In the genomic region with DNA sequence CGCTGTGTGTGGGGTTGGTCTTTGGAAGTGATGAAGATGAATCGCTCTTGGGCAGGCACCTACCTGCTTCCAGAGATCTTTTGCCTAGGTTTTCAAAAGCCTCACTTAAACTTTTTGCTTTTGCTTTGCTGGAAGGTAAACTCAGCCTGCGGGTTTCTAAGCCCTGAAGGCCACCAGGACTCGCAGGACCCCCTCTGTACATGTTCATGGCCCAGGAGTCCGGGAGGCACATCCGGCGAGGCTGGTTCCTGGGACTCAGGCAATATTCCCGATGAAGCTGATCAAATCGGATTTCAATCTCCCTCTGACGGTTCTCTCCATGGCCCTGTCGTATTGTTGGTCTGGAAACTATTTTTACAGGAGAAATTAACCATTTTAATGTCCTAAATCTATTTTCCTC, we compare ENCODE assay signal across 17 cellular contexts. TPM values are rescaled to one million over a fixed set of nuclear protein-coding genes. Genes with fewer than 3 reads are reported as not detected.
DNase-seq lines count a peak whose midpoint lies in the region; ATAC-seq, FAIRE-seq and TF ChIP-seq lines count a peak whose summit lies in the region.
"Had no signal": no experiment of that assay in that cellular context is flagged by ENCODE, and none has a peak within 500 bp of the region (broad histone marks: within the 10 kb centered on the region; RNA-seq: fewer than 3 reads in every experiment).

No MANE protein-coding gene starts in this region.

- H3K9ac ChIP-seq in DND-41 (ENCODE audit: low read depth, low read length) = no peak overlapping the region
- H3K9ac ChIP-seq in K562 (ENCODE audit: insufficient read depth in 1 of 2, low read depth in 2 of 2, low read length in 2 of 2) = no peak overlapping the region
- H3K9ac ChIP-seq in neuronal stem cell (ENCODE audit: low read depth, low read length, poor library complexity) = no peak overlapping the region

- TF ChIP-seq CTCF in DND-41 (IDR thresholded peaks at IDR 0.05; ENCODE audit: borderline replicate concordance, extremely low read depth, low read length, poor library complexity, severe bottlenecking) (no peak), K562 (IDR thresholded peaks at IDR 0.05 in 2 of 3, conservative IDR thresholded peaks at IDR 0.05 in 1 of 3; ENCODE audit: insufficient read depth in 2 of 3, low read depth in 1 of 3, low read length in 3 of 3) (no peak), stomach (IDR thresholded peaks at IDR 0.05) (no peak), psoas muscle (IDR thresholded peaks at IDR 0.05) (no peak)

- FAIRE-seq in K562 (lab: Jason Lieb, UNC) = no peak

- H4K20me1 ChIP-seq in DND-41 (ENCODE audit: insufficient read depth, low read length) = peaks cover 72% of the 10 kb centered on the region
- H4K20me1 ChIP-seq in K562 (replicated peaks; ENCODE audit: control insufficient read depth, insufficient read depth, low read length) = peaks cover 26% of the 10 kb centered on the region

- H3K36me3 Mint-ChIP-seq in activated naive CD4-positive, alpha-beta T cell treated with anti-CD3 and anti-CD28 coated beads, Interleukin-2, amount 50 U/mL, for 24 hours = no peaks in the 10 kb centered on the region
- peaks cover 83 to 90% of the 10 kb centered on the region in 2 donors for H3K36me3 Mint-ChIP-seq in activated naive CD4-positive, alpha-beta T cell treated with anti-CD3 and anti-CD28 coated beads, Interleukin-2, amount 50 U/mL, for 72 hours
- H3K36me3 Mint-ChIP-seq: CD8-positive, alpha-beta T cell had no signal

- H2BK120ac ChIP-seq in neuronal stem cell (ENCODE audit: low read depth, low read length) = no peak overlapping the region

- peaks cover 99% of the 10 kb centered on the region for H3K36me3 ChIP-seq in DND-41 (ENCODE audit: insufficient read depth, low read length)
- peaks cover 96% of the 10 kb centered on the region; the same call in 2 of the 3 replicates for H3K36me3 ChIP-seq in K562 (ENCODE audit: control insufficient read depth, insufficient read depth, low read length)
- peaks cover 0 to 49% (median 0%) of the 10 kb centered on the region in 4 donors for H3K36me3 ChIP-seq in stomach
- peaks cover 73 to 98% of the 10 kb centered on the region in 2 donors for H3K36me3 ChIP-seq in neuronal stem cell (replicated peaks in 1 of 2; ENCODE audit: control insufficient read depth in 2 of 2, insufficient read depth in 2 of 2, low read length in 2 of 2)
- no peaks in the 10 kb centered on the region for H3K36me3 ChIP-seq in psoas muscle (ENCODE audit: insufficient read depth in 1 of 2, low read depth in 1 of 2)

- CTCF ChIA-PET in K562 (lab: Yijun Ruan, JAX; ENCODE audit: low intra/inter-chr PET ratio) = no interaction called here

- H3K4me1 ChIP-seq in DND-41 (ENCODE audit: insufficient read depth, low read length) = peaks cover 52% of the 10 kb centered on the region
- H3K4me1 ChIP-seq in K562 (replicated peaks in 1 of 2; ENCODE audit: control insufficient read depth in 2 of 2, insufficient read depth in 2 of 2, low read length in 2 of 2) = peaks cover 0 to 5% of the 10 kb centered on the region in 2 experiments; a peak in 1 of 5 replicates
- H3K4me1 ChIP-seq in stomach = no peaks in the 10 kb centered on the region
- peaks cover 0 to 3% of the 10 kb centered on the region in 2 donors for H3K4me1 ChIP-seq in neuronal stem cell (ENCODE audit: control insufficient read depth in 2 of 2, insufficient read depth in 1 of 2, low read depth in 1 of 2, low read length in 2 of 2)
- no peaks in the 10 kb centered on the region for H3K4me1 ChIP-seq in psoas muscle

- no peak for DNase-seq in activated naive CD4-positive, alpha-beta T cell treated with anti-CD3 and anti-CD28 coated beads, Interleukin-2, amount 50 U/mL, for 72 hours (ENCODE audit: low spot score in 2 of 2)
- DNase-seq in DND-41 (no peak), K562 (ENCODE audit: extremely low read depth in 1 of 4, low spot score in 3 of 4) (no peak), stomach (peak; percentile 19), neuronal stem cell (ENCODE audit: low spot score) (no peak), psoas muscle (no peak)
- DNase-seq: CD8-positive, alpha-beta T cell; GOT3; Kasumi-1; MV-4-11; NCI-H1417 treated with DMSO at 0.1 percent for 48 hours; NCI-H2029; NCI-H2171 treated with DMSO at 0.1 percent for 48 hours; NCI-H510A treated with DMSO at 0.1 percent for 48 hours had no signal

- peaks cover 3% of the 10 kb centered on the region for H3K9me1 ChIP-seq in K562 (ENCODE audit: control insufficient read depth, insufficient read depth, low read length)

- H3K79me2 ChIP-seq in DND-41 (ENCODE audit: insufficient read depth, low read length) (peaks cover 91% of the 10 kb centered on the region), K562 (ENCODE audit: control insufficient read depth, insufficient read depth, low read length) (peaks cover 73% of the 10 kb centered on the region)

- in situ Hi-C loops in K562 (cut with MboI) = no loop called here

- no peak overlapping the region for H4K8ac ChIP-seq in neuronal stem cell (ENCODE audit: low read depth, low read length)

- H3K27me3 ChIP-seq in DND-41 (ENCODE audit: insufficient read depth, low read length, poor library complexity) (no peaks in the 10 kb centered on the region), K562 (ENCODE audit: control insufficient read depth in 2 of 2, insufficient read depth in 2 of 2, low read length in 2 of 2) (no peaks in the 10 kb centered on the region), stomach (no peaks in the 10 kb centered on the region), neuronal stem cell (ENCODE audit: control insufficient read depth in 3 of 3, insufficient read depth in 3 of 3, low read depth in 1 of 3, low read length in 3 of 3) (no peaks in the 10 kb centered on the region), psoas muscle (ENCODE audit: insufficient read depth in 3 of 3, low read length in 2 of 3) (no peaks in the 10 kb centered on the region)
- H3K27me3 ChIP-seq: SJSA1 had no signal

- no peak overlapping the region for H3K4ac ChIP-seq in neuronal stem cell (ENCODE audit: low read length)

- peaks cover 14% of the 10 kb centered on the region for H3K79me1 ChIP-seq in neuronal stem cell (ENCODE audit: low read depth, low read length)

- no peak overlapping the region for H2AFZ ChIP-seq in DND-41 (ENCODE audit: low read depth, low read length)
- H2AFZ ChIP-seq in K562 (ENCODE audit: low read depth, low read length) = no peak overlapping the region
- H2AFZ ChIP-seq in neuronal stem cell (ENCODE audit: low read length) = no peak overlapping the region

- BruUV-seq in K562 (replicated peaks; lab: Mats Ljungman, UMichigan) = TSS peak; percentile 14

- intact Hi-C loops in K562 (cut with micrococcal nuclease) = no loop called here
- intact Hi-C loops in stomach (cut with DNase I; ENCODE audit: low total_unique reads) = no loop called here
- intact Hi-C loops in psoas muscle (cut with DNase I) = no loop called here

- H2BK12ac ChIP-seq in neuronal stem cell (ENCODE audit: low read length) = no peak overlapping the region

- no peak for TF ChIP-seq EP300 in K562 (IDR thresholded peaks at IDR 0.05; ENCODE audit: low read length)
- TF ChIP-seq EP300 in stomach (IDR thresholded peaks at IDR 0.05) = no peak

- POLR2A ChIA-PET in K562 (lab: Yijun Ruan, JAX) = interaction anchor here (1.4 kb wide), 1 partner anchor 10 kb away, joined by 7 read pairs; no protein-coding TSS in a partner anchor

- no peak overlapping the region for H3K27ac ChIP-seq in DND-41 (ENCODE audit: low read length)
- no peak overlapping the region for H3K27ac ChIP-seq in K562 (ENCODE audit: extremely low read depth, low read depth, low read length)
- no peak overlapping the region for H3K27ac ChIP-seq in stomach
- H3K27ac ChIP-seq in neuronal stem cell (replicated peaks; ENCODE audit: low read length) = no peak overlapping the region
- no peak overlapping the region for H3K27ac ChIP-seq in psoas muscle
- H3K27ac ChIP-seq: SJSA1 had no signal

- TF ChIP-seq POLR2A in K562 (conservative IDR thresholded peaks at IDR 0.05) (no peak), stomach (IDR thresholded peaks at IDR 0.05) (no peak)

- H3K4me3 Mint-ChIP-seq in activated naive CD4-positive, alpha-beta T cell treated with anti-CD3 and anti-CD28 coated beads, Interleukin-2, amount 50 U/mL, for 24 hours = no peak overlapping the region
- H3K4me3 Mint-ChIP-seq: B cell; CD8-positive, alpha-beta T cell had no signal

- H3K18ac ChIP-seq in neuronal stem cell (ENCODE audit: low read length) = no peak overlapping the region

- H3K9me3 Mint-ChIP-seq in activated naive CD4-positive, alpha-beta T cell treated with anti-CD3 and anti-CD28 coated beads, Interleukin-2, amount 50 U/mL, for 24 hours = no peaks in the 10 kb centered on the region
- no peaks in the 10 kb centered on the region for H3K9me3 Mint-ChIP-seq in activated naive CD4-positive, alpha-beta T cell treated with anti-CD3 and anti-CD28 coated beads, Interleukin-2, amount 50 U/mL, for 72 hours
- H3K9me3 Mint-ChIP-seq: CD8-positive, alpha-beta T cell had no signal

- no peak overlapping the region for H3K23ac ChIP-seq in neuronal stem cell (ENCODE audit: low read depth, low read length, poor library complexity)

- H3K9me3 ChIP-seq in DND-41 (ENCODE audit: insufficient read depth, low read length, severe bottlenecking) (no peaks in the 10 kb centered on the region), K562 (replicated peaks; ENCODE audit: control insufficient read depth, insufficient read depth, low read depth, low read length) (no peaks in the 10 kb centered on the region), stomach (no peaks in the 10 kb centered on the region), neuronal stem cell (replicated peaks in 1 of 2; ENCODE audit: control insufficient read depth in 2 of 2, insufficient read depth in 1 of 2, low read depth in 1 of 2, low read length in 2 of 2) (peaks cover 0 to 2% of the 10 kb centered on the region in 2 donors), psoas muscle (no peaks in the 10 kb centered on the region)
- H3K9me3 ChIP-seq: SJSA1 had no signal

- no peak overlapping the region for H3K14ac ChIP-seq in neuronal stem cell (ENCODE audit: low read length)

- no peak for TF ChIP-seq RAD21 in K562 (CRISPR knock-in tag; conservative IDR thresholded peaks at IDR 0.05 in 1 of 2, IDR thresholded peaks at IDR 0.05 in 1 of 2)

- H3K4me3 ChIP-seq in DND-41 (ENCODE audit: low read depth in 1 of 2, low read length in 2 of 2) (no peak overlapping the region), K562 (no peak overlapping the region), stomach (no peak overlapping the region), neuronal stem cell (ENCODE audit: low read length in 2 of 2) (no peak overlapping the region), psoas muscle (no peak overlapping the region)
- H3K4me3 ChIP-seq: SJSA1 had no signal

- H3K27me3 Mint-ChIP-seq in activated naive CD4-positive, alpha-beta T cell treated with anti-CD3 and anti-CD28 coated beads, Interleukin-2, amount 50 U/mL, for 24 hours = no peaks in the 10 kb centered on the region
- H3K27me3 Mint-ChIP-seq: B cell had no signal

- H2AK5ac ChIP-seq in neuronal stem cell (ENCODE audit: low read depth, low read length) = no peak overlapping the region

- no peak overlapping the region for H2BK5ac ChIP-seq in neuronal stem cell (ENCODE audit: low read length)

- ATAC-seq in activated naive CD4-positive, alpha-beta T cell treated with anti-CD3 and anti-CD28 coated beads, Interleukin-2, amount 50 U/mL, for 72 hours = no peak
- ATAC-seq in DND-41 (ENCODE audit: insufficient read depth, low read depth) = no peak
- no peak for ATAC-seq in K562
- no peak for ATAC-seq in psoas muscle
- ATAC-seq: CD8-positive, alpha-beta T cell had no signal

- WGBS in K562 (ENCODE audit: insufficient coverage, low coverage, missing lambda C conversion rate) = 98% methylated on average over 7 of the region's 11 CpGs
- 90 to 97% (median 97%) methylated on average over 11 of the region's 11 CpGs for WGBS in stomach, 5 donors
- WGBS in neuronal stem cell (ENCODE audit: extremely low coverage in 2 of 2, insufficient read length in 2 of 2, insufficient replicate concordance in 1 of 2), 2 donors = no CpG with 5 or more reads among the region's 11 CpGs
- 96% methylated on average over 11 of the region's 11 CpGs for WGBS in psoas muscle, 3 donors

- peak overlapping the region; percentile 67 for H3K27ac Mint-ChIP-seq in activated naive CD4-positive, alpha-beta T cell treated with anti-CD3 and anti-CD28 coated beads, Interleukin-2, amount 50 U/mL, for 24 hours
- H3K27ac Mint-ChIP-seq in activated naive CD4-positive, alpha-beta T cell treated with anti-CD3 and anti-CD28 coated beads, Interleukin-2, amount 50 U/mL, for 72 hours = no peak overlapping the region
- H3K27ac Mint-ChIP-seq: B cell; CD8-positive, alpha-beta T cell had no signal

- H4K91ac ChIP-seq in neuronal stem cell (ENCODE audit: low read depth, low read length, poor library complexity) = no peak overlapping the region

- no peaks in the 10 kb centered on the region for H3K4me1 Mint-ChIP-seq in activated naive CD4-positive, alpha-beta T cell treated with anti-CD3 and anti-CD28 coated beads, Interleukin-2, amount 50 U/mL, for 24 hours

- no peak overlapping the region for H2BK15ac ChIP-seq in neuronal stem cell (ENCODE audit: low read length)

- H3K4me2 ChIP-seq in DND-41 (ENCODE audit: insufficient read depth, low read length) = peak overlapping the region; percentile 48; the same call in 1 of the 2 replicates
- no peak overlapping the region for H3K4me2 ChIP-seq in K562 (ENCODE audit: insufficient read depth, low read length)
- no peak overlapping the region for H3K4me2 ChIP-seq in neuronal stem cell (ENCODE audit: insufficient read depth, low read length, poor library complexity, severe bottlenecking)

RNA-seq across cellular contexts. Expression of a gene that starts 13.2 kb away (rescaled TPM):
- 100 to 1,000 TPM in 1 of 2 donors, 10 to 100 TPM in 1; 77.3 to 195 TPM for total RNA-seq in activated naive CD4-positive, alpha-beta T cell treated with anti-CD3 and anti-CD28 coated beads, Interleukin-2, amount 50 U/mL, for 72 hours
- 96.3 and 133 TPM in 2 replicates for total RNA-seq in K562 (2011; cell fraction: chromatin; rRNA removed; ENCODE audit: low replicate concordance)
- total RNA-seq in K562 (2011; cell fraction: nucleolus; rRNA removed) = 51.0 and 52.1 TPM in 2 replicates
- total RNA-seq in K562 (2011; cell fraction: nucleoplasm; rRNA removed) = 61.4 and 63.7 TPM in 2 replicates
- total RNA-seq in K562 (2014; rRNA removed) = 24.2 and 24.5 TPM in 2 replicates
- 27.8 and 32.5 TPM in 2 replicates for total RNA-seq in K562 (2014; rRNA removed; fragmentation: Illumina TruSeq; extraction: Trizol)
- 27.2 and 28.3 TPM in 2 replicates for total RNA-seq in K562 (2015; rRNA removed; fragmentation: Illumina TruSeq; extraction: Trizol)
- 43.6 and 46.4 TPM in 2 replicates for total RNA-seq in K562 (2021)
- 102 and 106 TPM in 2 replicates for polyA plus RNA-seq in K562 (2011; rRNA removed)
- polyA plus RNA-seq in K562 (2011; cell fraction: cytosol; rRNA removed) = 51.5 and 65.3 TPM in 2 replicates
- 192 and 256 TPM in 2 replicates for polyA plus RNA-seq in K562 (2011; cell fraction: nucleus; rRNA removed)
- polyA plus RNA-seq in K562 (2012) = 29.1 and 33.7 TPM in 2 replicates
- 40.1 and 43.5 TPM in 2 replicates for polyA plus RNA-seq in K562 (2014; fragmentation: Illumina TruSeq; extraction: Trizol)
- polyA plus RNA-seq in K562 (2014; fragmentation: Nextera tagmentation; extraction: Ambion mirVana) = 10 to 100 TPM; 13.8 to 19.1 TPM
- polyA plus RNA-seq in K562 (2014; rRNA removed) = 42.1 and 43.1 TPM in 2 replicates
- polyA minus RNA-seq in K562 (2011; rRNA and poly(A)+ RNA removed) = 79.6 and 109 TPM in 2 replicates
- polyA minus RNA-seq in K562 (2011; cell fraction: cytosol; rRNA and poly(A)+ RNA removed) = 42.3 and 61.7 TPM in 2 replicates
- polyA minus RNA-seq in K562 (2011; cell fraction: nucleus; rRNA and poly(A)+ RNA removed) = 27.7 and 49.7 TPM in 2 replicates
- 10 to 100 TPM in 1 of 5 donors, 1 to 10 TPM in 4; 2.0 to 28.3 (median 3.3) TPM for total RNA-seq in stomach
- polyA plus RNA-seq in stomach = 1 to 10 TPM; 1.2 to 6.6 (median 2.7) TPM
- polyA plus RNA-seq in neuronal stem cell (2013, experiment 1 of 2) = 60.7 TPM
- 61.4 TPM for polyA plus RNA-seq in neuronal stem cell (2013, experiment 2 of 2)
- not detected for total RNA-seq in psoas muscle
- under 1 TPM; 0.08 to 0.25 (median 0.10) TPM for polyA plus RNA-seq in psoas muscle
